ENCODE assay signal across 1 cellular context in genomic region chr1:95506736-95507404, GRCh38.
TF ChIP-seq lines count a peak whose summit lies in the region.

No MANE protein-coding gene starts in this region.

TF ChIP-seq in SK-N-SH, 30 proteins besides CTCF, POLR2A, EP300 and RAD21 (continued from another document):
- TF ChIP-seq REST (IDR thresholded peaks at IDR 0.05; ENCODE audit: low read depth, low read length) (no peak), SIN3A (IDR thresholded peaks at IDR 0.05; ENCODE audit: borderline replicate concordance, low read depth, low read length) (no peak), PBX3 (IDR thresholded peaks at IDR 0.05) (no peak), IRF3 (IDR thresholded peaks at IDR 0.05; ENCODE audit: low read depth, low read length) (no peak), USF2 (IDR thresholded peaks at IDR 0.05; ENCODE audit: borderline replicate concordance, low read depth, low read length) (no peak), ELF1 (IDR thresholded peaks at IDR 0.05) (no peak), RXRA (IDR thresholded peaks at IDR 0.05; ENCODE audit: borderline replicate concordance, low read depth) (no peak), ZBTB33 (IDR thresholded peaks at IDR 0.05; ENCODE audit: borderline replicate concordance, low read depth) (no peak), MXI1 (IDR thresholded peaks at IDR 0.05; ENCODE audit: low read depth, low read length) (no peak), FOXM1 (IDR thresholded peaks at IDR 0.05; ENCODE audit: low read depth) (no peak)
